Comparison of ENCODE assay signal across 8 cellular contexts in genomic region chr11:17063171-17064002, GRCh38. TPM values are rescaled to one million over a fixed set of nuclear protein-coding genes. Genes with fewer than 3 reads are reported as not detected.
DNase-seq lines count a peak whose midpoint lies in the region; FAIRE-seq and TF ChIP-seq lines count a peak whose summit lies in the region.

No MANE protein-coding gene starts in this region.

- H3K36me3 ChIP-seq in SK-N-SH (replicated peaks in 1 of 2; ENCODE audit: control insufficient read depth in 1 of 2, insufficient read depth in 2 of 2, low read length in 1 of 2) = no peaks in the 10 kb centered on the region
- H3K36me3 ChIP-seq in brain microvascular endothelial cell (replicated peaks) = no peaks in the 10 kb centered on the region
- H3K36me3 ChIP-seq in keratinocyte (ENCODE audit: control insufficient read depth in 2 of 2, extremely low read depth in 1 of 2, insufficient read depth in 2 of 2, low read length in 2 of 2) = no peaks in the 10 kb centered on the region

- H3K9me1 ChIP-seq in keratinocyte (ENCODE audit: control insufficient read depth, extremely low read depth, insufficient read depth, low read length) = no peaks in the 10 kb centered on the region

- TF ChIP-seq RAD21 in SK-N-SH (IDR thresholded peaks at IDR 0.05; ENCODE audit: low read length) = peak; percentile 89

- H3K4me3 ChIP-seq in SK-N-SH (ENCODE audit: low read depth in 2 of 2, low read length in 1 of 2) (no peak overlapping the region; a peak in 1 of 4 replicates), brain microvascular endothelial cell (ENCODE audit: low read depth, low read length) (no peak overlapping the region), keratinocyte (ENCODE audit: control insufficient read depth in 2 of 3, extremely low read depth in 1 of 3, insufficient read depth in 2 of 3, low read depth in 1 of 3, low read length in 3 of 3) (no peak overlapping the region)

- FAIRE-seq in GM19239 (lab: Jason Lieb, UNC) (no peak), keratinocyte (lab: Jason Lieb, UNC) (no peak)

- H3K9me3 Mint-ChIP-seq in Calu3 (ENCODE audit: low read depth, unreplicated experiment) = peaks cover 7% of the 10 kb centered on the region
- H3K9me3 Mint-ChIP-seq in activated T-helper 2 cell treated with anti-CD3 and anti-CD28 coated beads, Interferon-gamma antibody, Interleukin-2, Interleukin-4, amounts not matched to agents 10 μg/mL and 5 μg/mL and 100 μg/mL, durations not matched to agents 14 hours and 24 hours and 36 hours = no peaks in the 10 kb centered on the region

- H3K4me3 Mint-ChIP-seq in Calu3 (ENCODE audit: low read depth, unreplicated experiment) = no peak overlapping the region
- no peak overlapping the region for H3K4me3 Mint-ChIP-seq in activated T-helper 2 cell treated with anti-CD3 and anti-CD28 coated beads, Interferon-gamma antibody, Interleukin-2, Interleukin-4, amounts not matched to agents 10 μg/mL and 5 μg/mL and 100 μg/mL, durations not matched to agents 14 hours and 24 hours and 36 hours (ENCODE audit: low read depth)

- TF ChIP-seq EP300 in SK-N-SH (IDR thresholded peaks at IDR 0.05; ENCODE audit: borderline replicate concordance in 1 of 2, low read depth in 1 of 2, low read length in 1 of 2) = no peak

- POLR2A ChIA-PET in SK-N-SH (lab: Yijun Ruan, JAX) = interaction anchor here (1.0 to 1.4 kb wide), 2 partner anchors 14 to 117 kb away, joined by 3 to 5 read pairs; partner anchors contain the start of gene RPS13

- H3K9ac ChIP-seq in SK-N-SH (no peak overlapping the region), keratinocyte (ENCODE audit: control insufficient read depth, extremely low read depth, insufficient read depth, low read length) (no peak overlapping the region)

- H3F3A ChIP-seq in SK-N-SH (replicated peaks; ENCODE audit: insufficient read depth) = no peaks in the 10 kb centered on the region

- TF ChIP-seq CTCF in Calu3 (IDR thresholded peaks at IDR 0.05; ENCODE audit: unreplicated experiment) = peak; percentile 81
- peak; percentile 75 for TF ChIP-seq CTCF in SK-N-SH (IDR thresholded peaks at IDR 0.05)
- peak; percentile 97 for TF ChIP-seq CTCF in brain microvascular endothelial cell (IDR thresholded peaks at IDR 0.05; ENCODE audit: low read depth, low read length, missing control alignments)
- TF ChIP-seq CTCF in keratinocyte (optimal IDR thresholded peaks at IDR 0.05 in 1 of 3, IDR thresholded peaks at IDR 0.05 in 1 of 3, conservative IDR thresholded peaks at IDR 0.05 in 1 of 3; ENCODE audit: extremely low read depth in 1 of 3, insufficient read depth in 2 of 3, low read length in 3 of 3) = peak; percentile 73 to 88 (median 81)

- H3K9me2 ChIP-seq in SK-N-SH = no peaks in the 10 kb centered on the region

- H3K27ac Mint-ChIP-seq in Calu3 (ENCODE audit: unreplicated experiment) = peak overlapping the region; percentile 55
- no peak overlapping the region for H3K27ac Mint-ChIP-seq in activated T-helper 2 cell treated with anti-CD3 and anti-CD28 coated beads, Interferon-gamma antibody, Interleukin-2, Interleukin-4, amounts not matched to agents 10 μg/mL and 5 μg/mL and 100 μg/mL, durations not matched to agents 14 hours and 24 hours and 36 hours

- H3K4me1 Mint-ChIP-seq in Calu3 (ENCODE audit: low read depth, unreplicated experiment) = peaks cover 8% of the 10 kb centered on the region
- H3K4me1 Mint-ChIP-seq in activated T-helper 2 cell treated with anti-CD3 and anti-CD28 coated beads, Interferon-gamma antibody, Interleukin-2, Interleukin-4, amounts not matched to agents 10 μg/mL and 5 μg/mL and 100 μg/mL, durations not matched to agents 14 hours and 24 hours and 36 hours (ENCODE audit: low read depth) = no peaks in the 10 kb centered on the region

- no peaks in the 10 kb centered on the region for H3K27me3 ChIP-seq in SK-N-SH (ENCODE audit: insufficient read depth)
- H3K27me3 ChIP-seq in brain microvascular endothelial cell (replicated peaks) = no peaks in the 10 kb centered on the region
- H3K27me3 ChIP-seq in keratinocyte (ENCODE audit: control insufficient read depth, extremely low read depth, insufficient read depth, low read length) = no peaks in the 10 kb centered on the region

- H2AFZ ChIP-seq in SK-N-SH (ENCODE audit: low read depth) = no peak overlapping the region
- H2AFZ ChIP-seq in keratinocyte (ENCODE audit: control insufficient read depth, low read length) = no peak overlapping the region

- in situ Hi-C loops in brain microvascular endothelial cell (cut with HindIII; ENCODE audit: low pct_ligation_motif_present, low sequenced_read_pairs) = loop anchor here (10.0 kb wide), 1 partner anchor 119 kb away; no protein-coding TSS in a partner anchor

- no peaks in the 10 kb centered on the region for H3K9me3 ChIP-seq in SK-N-SH
- no peaks in the 10 kb centered on the region for H3K9me3 ChIP-seq in keratinocyte (ENCODE audit: control insufficient read depth, low read depth, low read length)

- CTCF ChIA-PET in Calu3 (lab: Charles Lee) = interaction anchor here (0.6 to 1.4 kb wide), 11 partner anchors 9 to 138 kb away, joined by 3 to 25 read pairs (median 6); partner anchors contain the start of gene RPS13
- CTCF ChIA-PET in SK-N-SH (lab: Yijun Ruan, JAX) = interaction anchor here (0.6 to 8.8 kb wide), 32 partner anchors 9 to 484 kb away, joined by 3 to 228 read pairs (median 6); partner anchors contain the start of genes OTOG and PLEKHA7

- peaks cover 3% of the 10 kb centered on the region for H3K36me3 Mint-ChIP-seq in Calu3 (ENCODE audit: insufficient read depth, unreplicated experiment)
- H3K36me3 Mint-ChIP-seq in activated T-helper 2 cell treated with anti-CD3 and anti-CD28 coated beads, Interferon-gamma antibody, Interleukin-2, Interleukin-4, amounts not matched to agents 10 μg/mL and 5 μg/mL and 100 μg/mL, durations not matched to agents 14 hours and 24 hours and 36 hours (ENCODE audit: low read depth) = no peaks in the 10 kb centered on the region

- no TSS peak for BruUV-seq in Calu3 (replicated peaks; lab: Mats Ljungman, UMichigan)

- H4K20me1 ChIP-seq in SK-N-SH (ENCODE audit: insufficient read depth) = no peaks in the 10 kb centered on the region
- no peaks in the 10 kb centered on the region for H4K20me1 ChIP-seq in keratinocyte (ENCODE audit: control insufficient read depth, extremely low read depth, insufficient read depth, low read length)

- H3K4me2 ChIP-seq in SK-N-SH (no peak overlapping the region), keratinocyte (ENCODE audit: control insufficient read depth, extremely low read depth, insufficient read depth, low read depth, low read length) (no peak overlapping the region)

- H3K4me1 ChIP-seq in SK-N-SH (ENCODE audit: control insufficient read depth in 1 of 2, insufficient read depth in 2 of 2, low read depth in 1 of 2, low read length in 1 of 2) = no peaks in the 10 kb centered on the region
- no peaks in the 10 kb centered on the region for H3K4me1 ChIP-seq in keratinocyte (ENCODE audit: control insufficient read depth, extremely low read depth, insufficient read depth, low read length)

- WGBS in SK-N-SH (ENCODE audit: low lambda C conversion rate) = 66% methylated on average over 3 of the region's 4 CpGs

- H3K79me2 ChIP-seq in SK-N-SH (ENCODE audit: insufficient read depth) = no peaks in the 10 kb centered on the region
- H3K79me2 ChIP-seq in keratinocyte (ENCODE audit: control insufficient read depth, insufficient read depth, low read length) = no peaks in the 10 kb centered on the region

- H3K27ac ChIP-seq in SK-N-SH (ENCODE audit: low read depth in 2 of 2, low read length in 1 of 2) = no peak overlapping the region
- H3K27ac ChIP-seq in brain microvascular endothelial cell = no peak overlapping the region
- no peak overlapping the region for H3K27ac ChIP-seq in keratinocyte (ENCODE audit: control insufficient read depth, insufficient read depth, low read length)

- peak; percentile 83 for DNase-seq in Calu3
- DNase-seq in GM19239 (ENCODE audit: insufficient read length, low spot score) = peak; percentile 25
- peak; percentile 55 for DNase-seq in HuH-7.5 (ENCODE audit: low spot score)
- peak; percentile 79 for DNase-seq in SK-N-SH
- DNase-seq in brain microvascular endothelial cell = peak; percentile 50
- DNase-seq in keratinocyte (ENCODE audit: low read depth, low spot score) = no peak
- peak; percentile 66 for DNase-seq in stimulated activated CD4-positive, alpha-beta T cell treated with anti-CD3 and anti-CD28 coated beads, Interleukin-4, amount 100 ng/mL, for 24 hours
- DNase-seq in activated T-helper 2 cell treated with anti-CD3 and anti-CD28 coated beads, Interferon-gamma antibody, Interleukin-2, Interleukin-4, amounts not matched to agents 10 μg/mL and 5 μg/mL and 100 μg/mL, durations not matched to agents 14 hours and 24 hours and 36 hours (ENCODE audit: low spot score) = no peak

- dilution Hi-C loops in keratinocyte (cut with MboI; ENCODE audit: extremely low pct_ligation_motif_present, low sequenced_read_pairs) = no loop called here

- no peaks in the 10 kb centered on the region for H3K27me3 Mint-ChIP-seq in Calu3 (ENCODE audit: unreplicated experiment)
- H3K27me3 Mint-ChIP-seq in activated T-helper 2 cell treated with anti-CD3 and anti-CD28 coated beads, Interferon-gamma antibody, Interleukin-2, Interleukin-4, amounts not matched to agents 10 μg/mL and 5 μg/mL and 100 μg/mL, durations not matched to agents 14 hours and 24 hours and 36 hours (ENCODE audit: low read depth) = peaks cover 5% of the 10 kb centered on the region

- intact Hi-C loops in Calu3 (cut with micrococcal nuclease; ENCODE audit: unreplicated experiment) = loop anchor here (1.0 to 10.0 kb wide), 6 partner anchors 27 to 276 kb away; no protein-coding TSS in a partner anchor
- intact Hi-C loops in activated T-helper 2 cell treated with anti-CD3 and anti-CD28 coated beads, Interferon-gamma antibody, Interleukin-2, Interleukin-4, amounts not matched to agents 10 μg/mL and 5 μg/mL and 100 μg/mL, durations not matched to agents 14 hours and 24 hours and 36 hours (cut with micrococcal nuclease) = loop anchor here (1.0 kb wide), 3 partner anchors 117 to 278 kb away; no protein-coding TSS in a partner anchor

RNA-seq across cellular contexts. Expression of gene RPS13, which starts 14.1 kb away (rescaled TPM):
- 711 and 742 TPM in 2 replicates for total RNA-seq in Calu3 (2022)
- polyA plus RNA-seq in SK-N-SH (2012; rRNA removed) (950 and 997 TPM in 2 replicates), keratinocyte (1,124 to 1,288 TPM (median 1,214 TPM) in 3 replicates)
- 1,441 and 1,610 TPM in 2 replicates for polyA plus RNA-seq in SK-N-SH (2012; cell fraction: cytosol; rRNA removed)
- polyA plus RNA-seq in SK-N-SH (2012; cell fraction: nucleus; rRNA removed) = 362 and 364 TPM in 2 replicates
- polyA plus RNA-seq in keratinocyte (2011; ENCODE audit: low read depth) = 454 TPM
- 943 and 1,080 TPM in 2 replicates for polyA plus RNA-seq in keratinocyte (2011; cell fraction: cytosol; rRNA removed)
- 287 and 332 TPM in 2 replicates for polyA plus RNA-seq in keratinocyte (2011; cell fraction: nucleus; rRNA removed)
- 1,742 and 2,643 TPM in 2 replicates for polyA plus RNA-seq in keratinocyte (2012; ENCODE audit: low replicate concordance)
- polyA minus RNA-seq in keratinocyte = 364 to 687 TPM (median 595 TPM) in 3 replicates
- polyA minus RNA-seq in keratinocyte (2011; cell fraction: cytosol; rRNA and poly(A)+ RNA removed) = 426 TPM
- polyA minus RNA-seq in keratinocyte (2011; cell fraction: nucleus; rRNA and poly(A)+ RNA removed) = 142 and 166 TPM in 2 replicates
- total RNA-seq in activated T-helper 2 cell treated with anti-CD3 and anti-CD28 coated beads, Interferon-gamma antibody, Interleukin-2, Interleukin-4, amounts not matched to agents 10 μg/mL and 5 μg/mL and 100 μg/mL, durations not matched to agents 14 hours and 24 hours and 36 hours = 1,360 and 1,371 TPM in 2 replicates

RNA-seq across cellular contexts. Expression of gene PLEKHA7, which starts 49.2 kb away (rescaled TPM):
- total RNA-seq in Calu3 (2022) = 138 and 167 TPM in 2 replicates
- 0.08 and 0.12 TPM in 2 replicates for polyA plus RNA-seq in SK-N-SH (2012; rRNA removed)
- 0.03 and 0.04 TPM in 2 replicates for polyA plus RNA-seq in SK-N-SH (2012; cell fraction: cytosol; rRNA removed)
- polyA plus RNA-seq in SK-N-SH (2012; cell fraction: nucleus; rRNA removed) = 0.45 and 0.46 TPM in 2 replicates
- 1.0 to 1.8 TPM (median 1.4 TPM) in 3 replicates for polyA plus RNA-seq in keratinocyte
- polyA plus RNA-seq in keratinocyte (2011; ENCODE audit: low read depth) = 12.5 TPM
- polyA plus RNA-seq in keratinocyte (2011; cell fraction: cytosol; rRNA removed) = 1.1 and 1.5 TPM in 2 replicates
- 4.3 and 5.1 TPM in 2 replicates for polyA plus RNA-seq in keratinocyte (2011; cell fraction: nucleus; rRNA removed)
- polyA plus RNA-seq in keratinocyte (2012; ENCODE audit: low replicate concordance) = 0.91 and 6.3 TPM in 2 replicates
- 0.82 to 4.2 TPM (median 2.0 TPM) in 3 replicates for polyA minus RNA-seq in keratinocyte
- 2.3 TPM for polyA minus RNA-seq in keratinocyte (2011; cell fraction: cytosol; rRNA and poly(A)+ RNA removed)
- 2.3 and 4.5 TPM in 2 replicates for polyA minus RNA-seq in keratinocyte (2011; cell fraction: nucleus; rRNA and poly(A)+ RNA removed)
- 50.2 and 51.3 TPM in 2 replicates for total RNA-seq in activated T-helper 2 cell treated with anti-CD3 and anti-CD28 coated beads, Interferon-gamma antibody, Interleukin-2, Interleukin-4, amounts not matched to agents 10 μg/mL and 5 μg/mL and 100 μg/mL, durations not matched to agents 14 hours and 24 hours and 36 hours

Comparison
In these comparisons a context has a peak if more than half of its experiments do, and no peak if none do; other contexts are left out.
1. DNase-seq: peak in Calu3 (single experiment), GM19239 (single experiment), HuH-7.5 (single experiment), SK-N-SH (single experiment), brain microvascular endothelial cell (single experiment) and stimulated activated CD4-positive, alpha-beta T cell treated with anti-CD3 and anti-CD28 coated beads, Interleukin-4, amount 100 ng/mL, for 24 hours (single experiment); none in keratinocyte (single experiment) and activated T-helper 2 cell treated with anti-CD3 and anti-CD28 coated beads, Interferon-gamma antibody, Interleukin-2, Interleukin-4, amounts not matched to agents 10 μg/mL and 5 μg/mL and 100 μg/mL, durations not matched to agents 14 hours and 24 hours and 36 hours (single experiment).
2. Peak in every context shown above with its lines, with median percentiles within 50 percentile points of each other: CTCF ChIP-seq.